ENCODE assay signal across 30 cellular contexts in the genomic region with DNA sequence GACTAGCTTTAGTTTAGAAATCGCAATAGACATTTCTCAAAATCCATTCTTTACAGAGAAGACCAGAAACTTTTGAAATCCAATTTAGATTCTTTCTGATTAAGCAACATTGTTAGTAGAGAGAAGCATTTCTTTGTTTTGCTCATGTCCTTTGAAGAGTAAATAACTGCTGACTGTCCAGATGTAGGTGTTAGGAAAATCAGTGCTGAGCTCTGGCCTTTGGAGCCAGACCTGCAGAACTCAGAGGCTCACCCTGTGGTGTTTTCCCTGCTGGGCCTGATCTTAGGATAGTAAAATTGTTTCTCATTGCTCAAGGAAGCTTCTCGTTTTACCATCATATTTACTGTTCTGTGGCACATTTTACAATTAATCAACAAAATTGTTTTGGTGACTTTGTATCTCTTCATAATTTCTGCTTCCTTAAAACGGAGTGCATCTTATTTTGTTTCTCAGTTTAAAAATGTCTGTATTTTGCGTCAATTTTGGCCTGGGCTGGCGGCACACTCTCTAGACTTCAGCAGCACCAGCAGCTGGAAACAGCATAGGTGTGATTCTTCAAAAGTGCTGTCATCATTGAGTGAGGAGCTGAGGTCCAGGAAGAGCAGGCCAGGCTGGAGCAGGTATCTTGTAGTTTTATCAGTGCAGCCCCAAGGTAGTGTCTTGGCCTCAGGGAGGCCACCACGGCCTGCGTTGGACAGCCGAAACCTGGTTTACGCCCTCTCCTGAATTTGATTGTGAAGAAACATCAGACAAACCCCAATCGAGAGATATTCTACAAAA.
"Had no signal": no experiment of that assay in that cellular context is flagged by ENCODE, and none has a peak within 500 bp of the region (broad histone marks: within the 10 kb centered on the region; RNA-seq: fewer than 3 reads in every experiment).

No MANE protein-coding gene starts in this region.

- H3K27me3 ChIP-seq: brain microvascular endothelial cell, dorsolateral prefrontal cortex had no signal

- H3K36me3 ChIP-seq: brain microvascular endothelial cell, esophagus muscularis mucosa had no signal

- H3K4me3 Mint-ChIP-seq: activated CD4-positive, alpha-beta memory T cell treated with anti-CD3 and anti-CD28 coated beads for 36 hours; activated CD4-positive, alpha-beta T cell treated with anti-CD3 and anti-CD28 coated beads for 36 hours; activated CD4-positive, alpha-beta T cell treated with anti-CD3 and anti-CD28 coated beads, Interleukin-2, amount 10 ng/mL, durations not matched to agents 24 days and 14 days; activated naive CD8-positive, alpha-beta T cell; activated T-cell treated with anti-CD3 and anti-CD28 coated beads, Interleukin-2, amount 50 U/mL, for 4 hours; activated T-helper 17 cell treated with anti-CD3 and anti-CD28 coated beads, Interleukin-2, amount 50 U/mL, for 72 hours; central memory CD8-positive, alpha-beta T cell; dendritic cell treated with granulocyte-macrophage colony-stimulating factor and Interleukin-4, amounts not matched to agents 40 ng/mL and 50 ng/mL, for 4 days; endodermal cell; T-helper 17 cell; T-helper 2 cell treated with Interferon-gamma antibody and Interleukin-4, amounts not matched to agents 5 μg/mL and 100 μg/mL, for 36 hours had no signal

- H3K27ac Mint-ChIP-seq: activated CD4-positive, alpha-beta memory T cell treated with anti-CD3 and anti-CD28 coated beads for 36 hours; activated CD4-positive, alpha-beta T cell treated with anti-CD3 and anti-CD28 coated beads for 36 hours; activated CD4-positive, alpha-beta T cell treated with anti-CD3 and anti-CD28 coated beads, Interleukin-2, amount 10 ng/mL, durations not matched to agents 24 days and 14 days; activated naive CD8-positive, alpha-beta T cell; activated T-helper 17 cell treated with anti-CD3 and anti-CD28 coated beads, Interleukin-2, amount 50 U/mL, for 72 hours; dendritic cell treated with granulocyte-macrophage colony-stimulating factor and Interleukin-4, amounts not matched to agents 40 ng/mL and 50 ng/mL, for 4 days; endodermal cell; T-helper 17 cell; T-helper 2 cell treated with Interferon-gamma antibody and Interleukin-4, amounts not matched to agents 5 μg/mL and 100 μg/mL, for 36 hours had no signal

- H3K9me3 ChIP-seq: esophagus muscularis mucosa had no signal

- H3K4me1 ChIP-seq: esophagus muscularis mucosa had no signal

- H3K4me3 ChIP-seq: coronary artery, dorsolateral prefrontal cortex, esophagus muscularis mucosa had no signal

- H3K4me1 Mint-ChIP-seq: endodermal cell had no signal

- H3K9me3 Mint-ChIP-seq: activated CD4-positive, alpha-beta memory T cell treated with anti-CD3 and anti-CD28 coated beads for 36 hours; activated CD4-positive, alpha-beta T cell treated with anti-CD3 and anti-CD28 coated beads, Interleukin-2, amount 10 ng/mL, durations not matched to agents 24 days and 14 days; activated T-cell treated with anti-CD3 and anti-CD28 coated beads, Interleukin-2, amount 50 U/mL, for 4 hours; activated T-helper 17 cell treated with anti-CD3 and anti-CD28 coated beads, Interleukin-2, amount 50 U/mL, for 72 hours; central memory CD8-positive, alpha-beta T cell; dendritic cell treated with granulocyte-macrophage colony-stimulating factor and Interleukin-4, amounts not matched to agents 40 ng/mL and 50 ng/mL, for 4 days; endodermal cell; T-helper 2 cell treated with Interferon-gamma antibody and Interleukin-4, amounts not matched to agents 5 μg/mL and 100 μg/mL, for 36 hours had no signal

- H3K36me3 Mint-ChIP-seq: activated CD4-positive, alpha-beta memory T cell treated with anti-CD3 and anti-CD28 coated beads for 36 hours; activated naive CD8-positive, alpha-beta T cell had no signal

- DNase-seq: activated CD4-positive, alpha-beta memory T cell treated with anti-CD3 and anti-CD28 coated beads for 36 hours; activated CD4-positive, alpha-beta T cell treated with anti-CD3 and anti-CD28 coated beads for 36 hours; activated CD4-positive, alpha-beta T cell treated with anti-CD3 and anti-CD28 coated beads, Interleukin-2, amount 10 ng/mL, durations not matched to agents 24 days and 14 days; activated CD4-positive, CD25-positive, alpha-beta regulatory T cell; activated CD4-positive, CD25-positive, alpha-beta regulatory T cell treated with anti-CD3 and anti-CD28 coated beads, Interleukin-2, amount 50 U/mL, for 72 hours; activated CD8-positive, alpha-beta memory T cell treated with anti-CD3 and anti-CD28 coated beads for 24 hours; activated effector memory CD4-positive, alpha-beta T cell treated with Interleukin-2 at 50 U/mL for 16 hours; activated gamma-delta T cell treated with Interleukin-2 at 50 U/mL for 16 hours; activated naive CD4-positive, alpha-beta T cell treated with anti-CD3 and anti-CD28 coated beads, Interleukin-2, amount 50 U/mL, for 16 hours; activated naive CD4-positive, alpha-beta T cell treated with Interleukin-2 at 50 U/mL for 16 hours; activated T-cell treated with anti-CD3 and anti-CD28 coated beads, Interleukin-2, amount 50 U/mL, for 4 hours; amniotic stem cell; anterior cingulate cortex; brain microvascular endothelial cell; dorsolateral prefrontal cortex; effector memory CD4-positive, alpha-beta T cell; endodermal cell; foreskin fibroblast; head of caudate nucleus; SW 1271; T-helper 1 cell; T-helper 17 cell; T1000 had no signal

- H3K27ac ChIP-seq: brain microvascular endothelial cell, coronary artery, dorsolateral prefrontal cortex, esophagus muscularis mucosa had no signal

- ATAC-seq: activated CD4-positive, alpha-beta T cell treated with anti-CD3 and anti-CD28 coated beads for 36 hours; activated T-cell treated with anti-CD3 and anti-CD28 coated beads, Interleukin-2, amount 50 U/mL, for 4 hours; activated T-helper 17 cell treated with anti-CD3 and anti-CD28 coated beads, Interleukin-2, amount 50 U/mL, for 72 hours; T-helper 17 cell had no signal
